ENCODE assay signal across 23 cellular contexts in the genomic region with DNA sequence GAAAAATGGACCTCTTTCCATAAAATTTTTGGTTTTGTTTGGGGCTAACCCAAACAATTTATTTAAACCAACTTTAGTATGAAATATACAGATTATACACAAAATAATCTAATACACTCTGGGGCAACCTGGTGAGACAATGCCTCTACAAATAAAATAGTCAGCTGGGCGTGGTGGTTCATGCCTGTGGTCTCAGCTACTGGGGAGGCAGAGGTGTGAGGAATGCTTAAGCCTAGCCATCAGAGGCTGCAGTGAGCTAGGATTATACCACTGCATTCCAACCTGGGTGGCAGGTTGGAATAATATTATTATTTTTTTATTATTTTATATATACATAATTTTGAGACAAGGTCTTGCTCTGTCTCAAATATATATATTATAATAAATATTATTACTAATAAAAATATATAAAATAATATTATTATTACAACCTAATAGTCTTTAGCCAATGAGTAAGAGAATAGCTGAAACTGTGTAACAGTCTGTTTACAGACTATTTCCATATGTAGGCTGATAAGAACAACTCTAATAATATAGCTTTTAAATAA. TPM values are rescaled to one million over a fixed set of nuclear protein-coding genes. Genes with fewer than 3 reads are reported as not detected.
A peak's percentile ranks its signal among the peaks of the same experiment; 100 is the strongest.
DNase-seq lines count a peak whose midpoint lies in the region; ATAC-seq and TF ChIP-seq lines count a peak whose summit lies in the region.
"Had no signal": no experiment of that assay in that cellular context is flagged by ENCODE, and none has a peak within 500 bp of the region (broad histone marks: within the 10 kb centered on the region; RNA-seq: fewer than 3 reads in every experiment).

No MANE protein-coding gene starts in this region.

- H3K27ac ChIP-seq in A673 (ENCODE audit: low read depth, low read length, poor library complexity, severe bottlenecking) (peak overlapping the region; percentile 85), SK-N-MC (peak overlapping the region; percentile 96), foreskin keratinocyte (no peak overlapping the region)
- H3K27ac ChIP-seq: BLaER1 treated with 17β-estradiol and CSF1 and Interleukin-3, amounts not matched to agents 10 nM and 100 nM; cardiac muscle cell; neutrophil; psoas muscle had no signal

- DNase-seq in A673 (ENCODE audit: low spot score) = no peak
- DNase-seq in H4 (ENCODE audit: low spot score) = peak; percentile 16
- no peak for DNase-seq in SK-N-MC (ENCODE audit: low read depth, low spot score)
- peak in 1 of 2 donors; percentile 58 for DNase-seq in foreskin keratinocyte
- no peak for DNase-seq in cardiac septum (ENCODE audit: low spot score)
- DNase-seq: activated CD4-positive, alpha-beta T cell treated with anti-CD3 and anti-CD28 coated beads for 4 hours; activated CD8-positive, alpha-beta memory T cell treated with anti-CD3 and anti-CD28 coated beads for 24 hours; activated gamma-delta T cell treated with Interleukin-2 at 50 U/mL for 16 hours; activated T-cell treated with anti-CD3 and anti-CD28 coated beads, Interleukin-2, amount 50 U/mL, for 24 hours; KG1; NCI-H1694; NCI-H69; psoas muscle; small intestine; stimulated activated CD4-positive, alpha-beta T cell treated with anti-CD3 and anti-CD28 coated beads, Interleukin-1b, Interleukin-23, amount 100 ng/mL, for 48 hours; T-helper 17 cell had no signal

- H3K4me1 ChIP-seq in A673 (ENCODE audit: insufficient read depth, low read length, poor library complexity, severe bottlenecking) (peaks cover 81% of the 10 kb centered on the region), foreskin keratinocyte (peaks cover 13% of the 10 kb centered on the region)

- H3K9me3 ChIP-seq in A673 (ENCODE audit: low read depth, low read length, poor library complexity, severe bottlenecking) = no peaks in the 10 kb centered on the region
- H3K9me3 ChIP-seq in SK-N-MC (ENCODE audit: low read depth, low read length) = no peaks in the 10 kb centered on the region
- H3K9me3 ChIP-seq: neutrophil, psoas muscle had no signal

- H3K4me3 ChIP-seq in A673 (ENCODE audit: low read depth, low read length, poor library complexity, severe bottlenecking) = no peak overlapping the region
- H3K4me3 ChIP-seq in SK-N-MC = no peak overlapping the region
- H3K4me3 ChIP-seq: BLaER1 treated with 17β-estradiol and CSF1 and Interleukin-3, amounts not matched to agents 10 nM and 100 nM; cardiac muscle cell; lung; psoas muscle had no signal

- CTCF ChIA-PET in A673 (lab: Charles Lee) = no interaction called here

- H3K9ac ChIP-seq in SK-N-MC (ENCODE audit: insufficient read length) = no peak overlapping the region
- H3K9ac ChIP-seq: BLaER1 treated with 17β-estradiol and CSF1 and Interleukin-3, amounts not matched to agents 10 nM and 100 nM had no signal

- ATAC-seq in foreskin keratinocyte (peak; percentile 89), GM21786 (IDR thresholded peaks at IDR 0.05; ENCODE audit: unreplicated experiment) (no peak), HG03354 (IDR thresholded peaks at IDR 0.05; ENCODE audit: poor library complexity, severe bottlenecking, unreplicated experiment) (no peak), GM18505 (IDR thresholded peaks at IDR 0.05; ENCODE audit: unreplicated experiment) (no peak)
- ATAC-seq: psoas muscle, T-helper 17 cell had no signal

- intact Hi-C loops in A673 (cut with micrococcal nuclease; ENCODE audit: unreplicated experiment) (no loop called here), cardiac septum (cut with DNase I) (no loop called here)

- TF ChIP-seq CTCF in A673 (conservative IDR thresholded peaks at IDR 0.05; ENCODE audit: low read depth, low read length) = no peak
- no peak for TF ChIP-seq CTCF in foreskin keratinocyte (conservative IDR thresholded peaks at IDR 0.05)

- no TSS peak for BruUV-seq in A673 (replicated peaks; lab: Mats Ljungman, UMichigan)

- H3K36me3 ChIP-seq in A673 (ENCODE audit: insufficient read depth, low read length, poor library complexity, severe bottlenecking) (peaks cover 26% of the 10 kb centered on the region), SK-N-MC (ENCODE audit: insufficient read depth, low read length) (peaks cover 6% of the 10 kb centered on the region; the same call in 1 of the 2 replicates)
- H3K36me3 ChIP-seq: cardiac muscle cell, neutrophil had no signal

- POLR2A ChIA-PET in A673 (lab: Charles Lee; ENCODE audit: low non-redundant PET) = no interaction called here

- no peaks in the 10 kb centered on the region for H3K27me3 ChIP-seq in A673 (replicated peaks; ENCODE audit: insufficient read depth, low read depth, low read length, poor library complexity)
- H3K27me3 ChIP-seq in foreskin keratinocyte = no peaks in the 10 kb centered on the region
- H3K27me3 ChIP-seq: BLaER1 treated with 17β-estradiol and CSF1 and Interleukin-3, amounts not matched to agents 10 nM and 100 nM; cardiac muscle cell; neutrophil had no signal

- no peak for TF ChIP-seq POLR2A in GM18505 (IDR thresholded peaks at IDR 0.05; ENCODE audit: borderline replicate concordance, extremely low read depth, insufficient read depth, insufficient read length)

RNA-seq across cellular contexts. Expression of a gene that starts 50.5 kb away (rescaled TPM):
- total RNA-seq in A673 (2021) (487 and 587 TPM in 2 replicates), foreskin keratinocyte (88.6 and 93.9 TPM in 2 replicates), cardiac septum (110 TPM)
- total RNA-seq in H4 (2014; rRNA removed; shearing (Covaris generic)) = 80.2 and 81.2 TPM in 2 replicates
- polyA plus RNA-seq in foreskin keratinocyte = 33.1 and 35.6 TPM in 2 replicates
